Comparison of ENCODE assay signal across 1 cellular context in genomic region chr22:31084811-31085492, GRCh38.
TF ChIP-seq lines count a peak whose summit lies in the region.

No MANE protein-coding gene starts in this region.

TF ChIP-seq in K562, 482 proteins besides CTCF, POLR2A, EP300 and RAD21 (continues in another document):
- TF ChIP-seq NR2C2 (CRISPR knock-in tag; IDR thresholded peaks at IDR 0.05) (0 out of 2 replicates have a peak, but pooled peaks have one; percentile 47), NR2C2 (tag; IDR thresholded peaks at IDR 0.05) (no peak), NKRF (IDR thresholded peaks at IDR 0.05; ENCODE audit: borderline replicate concordance) (peak; percentile 60; the same call in 1 of the 2 replicates), ZNF717 (CRISPR knock-in tag; IDR thresholded peaks at IDR 0.05) (no peak), ZBTB49 (CRISPR knock-in tag; IDR thresholded peaks at IDR 0.05; ENCODE audit: borderline replicate concordance) (no peak), ZBTB34 (CRISPR knock-in tag; IDR thresholded peaks at IDR 0.05) (no peak), KLF1 (tag; IDR thresholded peaks at IDR 0.05) (peak; percentile 74), VEZF1 (CRISPR knock-in tag; IDR thresholded peaks at IDR 0.05) (peak; percentile 71; the same call in 1 of the 2 replicates), GTF2E2 (tag; IDR thresholded peaks at IDR 0.05) (peak; percentile 70; the same call in 1 of the 2 replicates), E2F8 (IDR thresholded peaks at IDR 0.05; ENCODE audit: low read depth, partially characterized antibody) (no peak), YY1 (IDR thresholded peaks at IDR 0.05; ENCODE audit: borderline replicate concordance in 1 of 3, control insufficient read depth in 1 of 3, extremely low read depth in 1 of 3, insufficient read depth in 3 of 3, insufficient read length in 1 of 3, insufficient replicate concordance in 2 of 3, low read depth in 1 of 3, low read length in 2 of 3) (peak; percentile 72 to 96 (median 91)), SUPT5H (IDR thresholded peaks at IDR 0.05) (peak; percentile 67), SMAD4 (CRISPR knock-in tag; conservative IDR thresholded peaks at IDR 0.05) (peak; percentile 48; the same call in 1 of the 2 replicates), MXI1 (IDR thresholded peaks at IDR 0.05; ENCODE audit: low read depth, low read length) (no peak), PCBP1 (IDR thresholded peaks at IDR 0.05; ENCODE audit: low read depth, low read length, poor library complexity, severe bottlenecking) (peak; percentile 66), ETV5 (CRISPR knock-in tag; IDR thresholded peaks at IDR 0.05; ENCODE audit: low read depth) (peak; percentile 68), GABPA (tag; conservative IDR thresholded peaks at IDR 0.05; ENCODE audit: low read depth) (peak; percentile 58), NR0B1 (IDR thresholded peaks at IDR 0.05; ENCODE audit: partially characterized antibody) (no peak), RBM22 (IDR thresholded peaks at IDR 0.05; ENCODE audit: low read depth, low read length, poor library complexity, severe bottlenecking) (peak; percentile 36), GABPB1 (CRISPR knock-in tag; IDR thresholded peaks at IDR 0.05) (peak; percentile 65; the same call in 1 of the 2 replicates), MNT (conservative IDR thresholded peaks at IDR 0.05) (peak; percentile 83 to 93), ZBTB9 (CRISPR knock-in tag; IDR thresholded peaks at IDR 0.05) (0 out of 2 replicates have a peak, but pooled peaks have one; percentile 54), ELF1 (tag; IDR thresholded peaks at IDR 0.05) (peak; percentile 65; the same call in 1 of the 2 replicates), CTCFL (IDR thresholded peaks at IDR 0.05; ENCODE audit: borderline replicate concordance, insufficient read depth, low read depth, low read length, poor library complexity, severe bottlenecking) (peak; percentile 71), CBX1 (IDR thresholded peaks at IDR 0.05; ENCODE audit: low read depth) (peak; percentile 49; the same call in 1 of the 2 replicates), LCOR (CRISPR knock-in tag; IDR thresholded peaks at IDR 0.05) (peak; percentile 81; the same call in 1 of the 2 replicates), HMG20B (CRISPR knock-in tag; IDR thresholded peaks at IDR 0.05) (no peak), HNRNPLL (IDR thresholded peaks at IDR 0.05; ENCODE audit: low read depth, low read length, poor library complexity, severe bottlenecking) (peak; percentile 10), SRF (CRISPR knock-in tag; IDR thresholded peaks at IDR 0.05) (peak; percentile 95 to 98), PYGO2 (tag; IDR thresholded peaks at IDR 0.05) (no peak), CHCHD3 (CRISPR knock-in tag; IDR thresholded peaks at IDR 0.05) (no peak), SMC3 (conservative IDR thresholded peaks at IDR 0.05; ENCODE audit: insufficient read depth, low read depth, low read length) (peak; percentile 60), ZNF347 (CRISPR knock-in tag; IDR thresholded peaks at IDR 0.05; ENCODE audit: low read depth) (no peak), NRF1 (conservative IDR thresholded peaks at IDR 0.05 in 1 of 2, IDR thresholded peaks at IDR 0.05 in 1 of 2) (peak; percentile 60 to 68), ZNF445 (CRISPR knock-in tag; IDR thresholded peaks at IDR 0.05; ENCODE audit: low read depth) (no peak), ARID1B (IDR thresholded peaks at IDR 0.05) (0 out of 2 replicates have a peak, but pooled peaks have one; percentile 24), POLR2AphosphoS5 (IDR thresholded peaks at IDR 0.05; ENCODE audit: control insufficient read depth, insufficient read depth, low read depth, low read length) (peak; percentile 57; the same call in 1 of the 2 replicates), FIP1L1 (IDR thresholded peaks at IDR 0.05; ENCODE audit: low read depth, low read length, poor library complexity, severe bottlenecking) (peak; percentile 68), NONO (IDR thresholded peaks at IDR 0.05; ENCODE audit: low read depth in 2 of 2, low read length in 1 of 2) (peak; percentile 19 to 68; a peak in 1 of 4 replicates), CTBP1 (IDR thresholded peaks at IDR 0.05; ENCODE audit: borderline replicate concordance) (peak; percentile 22; the same call in 1 of the 2 replicates), MAX (CRISPR knock-in tag; IDR thresholded peaks at IDR 0.05) (peak; percentile 58), L3MBTL2 (IDR thresholded peaks at IDR 0.05) (peak; percentile 80), MCM7 (IDR thresholded peaks at IDR 0.05) (no peak), ELF2 (CRISPR knock-in tag; IDR thresholded peaks at IDR 0.05) (peak; percentile 45; the same call in 1 of the 2 replicates), ZFX (CRISPR knock-in tag; IDR thresholded peaks at IDR 0.05) (peak; percentile 85), SIX5 (IDR thresholded peaks at IDR 0.05; ENCODE audit: borderline replicate concordance in 1 of 2, insufficient read depth in 1 of 2, low read depth in 1 of 2, low read length in 2 of 2) (no peak), CCAR2 (IDR thresholded peaks at IDR 0.05; ENCODE audit: low read depth, low read length) (no peak), SIN3A (IDR thresholded peaks at IDR 0.05; ENCODE audit: borderline replicate concordance in 2 of 2, control insufficient read depth in 1 of 2, low read depth in 2 of 2, low read length in 2 of 2) (peak in 1 of 2 experiments; percentile 45; a peak in 1 of 4 replicates), MECOM (CRISPR knock-in tag; IDR thresholded peaks at IDR 0.05) (no peak), ATF7 (IDR thresholded peaks at IDR 0.05) (0 out of 2 replicates have a peak, but pooled peaks have one; percentile 34)
